Comparison of ENCODE assay signal across 40 cellular contexts in the genomic region with DNA sequence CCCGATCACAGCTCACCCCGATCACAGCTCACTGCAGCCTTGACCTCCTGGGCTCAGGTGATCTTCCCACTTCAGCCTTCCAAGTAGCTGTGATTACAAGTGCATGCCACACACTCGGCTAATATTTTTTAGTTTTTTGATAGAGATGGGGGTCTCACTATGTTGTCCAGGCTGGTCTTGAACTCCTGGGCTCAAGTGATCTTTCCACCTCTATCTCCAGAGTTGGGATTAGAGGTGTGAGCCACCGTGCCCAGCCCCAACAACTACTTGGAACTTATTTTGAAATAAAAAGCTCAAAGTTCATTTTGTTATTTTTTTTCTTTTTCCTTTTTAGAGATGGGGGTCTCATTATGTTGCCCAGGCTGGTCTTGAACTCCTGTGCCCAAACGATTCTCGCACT. TPM values are rescaled to one million over a fixed set of nuclear protein-coding genes. Genes with fewer than 3 reads are reported as not detected.
"Had no signal": no experiment of that assay in that cellular context is flagged by ENCODE, and none has a peak within 500 bp of the region (broad histone marks: within the 10 kb centered on the region; RNA-seq: fewer than 3 reads in every experiment).

No MANE protein-coding gene starts in this region.

- H3K9me3 ChIP-seq: adrenal gland, body of pancreas, breast epithelium had no signal

- H3K27ac Mint-ChIP-seq: activated B cell treated with CpG ODN at 0.5 μM for 24 hours; activated CD4-positive, alpha-beta memory T cell treated with anti-CD3 and anti-CD28 coated beads for 36 hours; activated CD4-positive, alpha-beta T cell treated with anti-CD3 and anti-CD28 coated beads, Interleukin-2, amount 10 ng/mL, durations not matched to agents 24 days and 14 days; activated CD8-positive, alpha-beta T cell treated with anti-CD3 and anti-CD28 coated beads for 36 hours; activated naive CD4-positive, alpha-beta T cell treated with anti-CD3 and anti-CD28 coated beads for 36 hours; activated naive CD4-positive, alpha-beta T cell treated with anti-CD3 and anti-CD28 coated beads, Interleukin-2, amount 50 U/mL, for 72 hours; activated naive CD8-positive, alpha-beta T cell treated with anti-CD3 and anti-CD28 coated beads for 36 hours; activated T-cell treated with anti-CD3 and anti-CD28 coated beads, Interleukin-2, amount 50 U/mL, for 72 hours; activated T-helper 1 cell treated with anti-CD3 and anti-CD28 coated beads, Interleukin-12 subunit alpha, Interleukin-12 subunit beta, Interleukin-2, Interleukin-4 antibody, amounts not matched to agents 30 ng/mL and 10 ng/mL and 1 ng/mL, durations not matched to agents 14 hours and 24 hours and 36 hours; activated T-helper 17 cell treated with anti-CD3 and anti-CD28 coated beads, Interleukin-2, amount 50 U/mL, for 72 hours; T-helper 1 cell treated with Interleukin-12 subunit alpha and Interleukin-12 subunit beta and Interleukin-4 antibody, amounts not matched to agents 30 μg/mL and 1 μg/mL, for 36 hours; T-helper 2 cell treated with Interferon-gamma antibody and Interleukin-4, amounts not matched to agents 5 μg/mL and 100 μg/mL, for 36 hours had no signal

- DNase-seq: activated B cell treated with CpG ODN at 0.5 μM for 24 hours; activated CD4-positive, alpha-beta memory T cell treated with anti-CD3 and anti-CD28 coated beads for 36 hours; activated CD4-positive, alpha-beta T cell treated with anti-CD3 and anti-CD28 coated beads for 4 hours; activated CD4-positive, alpha-beta T cell treated with anti-CD3 and anti-CD28 coated beads, Interleukin-2, amount 10 ng/mL, durations not matched to agents 24 days and 14 days; activated CD4-positive, alpha-beta T cell treated with anti-CD3 and anti-CD28 coated beads, Interleukin-2, amount 50 U/mL, for 1 hour; activated CD4-positive, alpha-beta T cell treated with anti-CD3 and anti-CD28 coated beads, Interleukin-2, amount 50 U/mL, for 4 hours; activated CD4-positive, CD25-positive, alpha-beta regulatory T cell treated with anti-CD3 and anti-CD28 coated beads, Interleukin-2, amount 50 U/mL, for 72 hours; activated CD8-positive, alpha-beta memory T cell treated with anti-CD3 and anti-CD28 coated beads, Interleukin-2, amount 50 U/mL, for 4 hours; activated CD8-positive, alpha-beta T cell treated with anti-CD3 and anti-CD28 coated beads for 36 hours; activated effector memory CD4-positive, alpha-beta T cell treated with anti-CD3 and anti-CD28 coated beads, Interleukin-2, amount 50 U/mL, for 16 hours; activated gamma-delta T cell treated with Interleukin-2 at 50 U/mL for 16 hours; activated naive CD4-positive, alpha-beta T cell; activated naive CD4-positive, alpha-beta T cell treated with anti-CD3 and anti-CD28 coated beads for 36 hours; activated naive CD4-positive, alpha-beta T cell treated with anti-CD3 and anti-CD28 coated beads, Interleukin-2, amount 50 U/mL, for 16 hours; activated naive CD8-positive, alpha-beta T cell treated with anti-CD3 and anti-CD28 coated beads for 36 hours; activated T-cell treated with anti-CD3 and anti-CD28 coated beads for 4 hours; activated T-cell treated with anti-CD3 and anti-CD28 coated beads, Interleukin-2, amount 50 U/mL, for 1 hour; activated T-cell treated with anti-CD3 and anti-CD28 coated beads, Interleukin-2, amount 50 U/mL, for 4 hours; activated T-cell treated with anti-CD3 and anti-CD28 coated beads, Interleukin-2, amount 50 U/mL, for 72 hours; adrenal gland; amniotic stem cell; body of pancreas; brain microvascular endothelial cell; central memory CD4-positive, alpha-beta T cell; T-helper 1 cell; T-helper 2 cell; T-helper 9 cell had no signal

- H3K9me3 Mint-ChIP-seq: activated B cell treated with CpG ODN at 0.5 μM for 24 hours; activated CD4-positive, alpha-beta memory T cell treated with anti-CD3 and anti-CD28 coated beads for 36 hours; activated CD4-positive, alpha-beta T cell treated with anti-CD3 and anti-CD28 coated beads, Interleukin-2, amount 10 ng/mL, durations not matched to agents 24 days and 14 days; activated CD8-positive, alpha-beta T cell treated with anti-CD3 and anti-CD28 coated beads for 36 hours; activated naive CD4-positive, alpha-beta T cell treated with anti-CD3 and anti-CD28 coated beads for 36 hours; activated naive CD8-positive, alpha-beta T cell treated with anti-CD3 and anti-CD28 coated beads for 36 hours; activated T-cell treated with anti-CD3 and anti-CD28 coated beads, Interleukin-2, amount 50 U/mL, for 4 hours; activated T-helper 1 cell treated with anti-CD3 and anti-CD28 coated beads, Interleukin-12 subunit alpha, Interleukin-12 subunit beta, Interleukin-2, Interleukin-4 antibody, amounts not matched to agents 30 ng/mL and 10 ng/mL and 1 ng/mL, durations not matched to agents 14 hours and 24 hours and 36 hours; activated T-helper 17 cell treated with anti-CD3 and anti-CD28 coated beads, Interleukin-2, amount 50 U/mL, for 72 hours; T-helper 1 cell treated with Interleukin-12 subunit alpha and Interleukin-12 subunit beta and Interleukin-4 antibody, amounts not matched to agents 30 μg/mL and 1 μg/mL, for 36 hours; T-helper 2 cell treated with Interferon-gamma antibody and Interleukin-4, amounts not matched to agents 5 μg/mL and 100 μg/mL, for 36 hours had no signal

- H3K4me1 Mint-ChIP-seq: activated B cell treated with CpG ODN at 0.5 μM for 24 hours; activated CD4-positive, alpha-beta T cell treated with anti-CD3 and anti-CD28 coated beads, Interleukin-2, amount 10 ng/mL, durations not matched to agents 24 days and 14 days; activated naive CD8-positive, alpha-beta T cell treated with anti-CD3 and anti-CD28 coated beads for 36 hours; activated T-helper 17 cell treated with anti-CD3 and anti-CD28 coated beads, Interleukin-2, amount 50 U/mL, for 72 hours had no signal

- H3K27me3 ChIP-seq: adrenal gland, body of pancreas, brain microvascular endothelial cell, breast epithelium had no signal

- ATAC-seq: activated CD8-positive, alpha-beta T cell treated with anti-CD3 and anti-CD28 coated beads for 36 hours; activated naive CD4-positive, alpha-beta T cell treated with anti-CD3 and anti-CD28 coated beads, Interleukin-2, amount 50 U/mL, for 72 hours; activated T-cell treated with anti-CD3 and anti-CD28 coated beads, Interleukin-2, amount 50 U/mL, for 4 hours; activated T-cell treated with anti-CD3 and anti-CD28 coated beads, Interleukin-2, amount 50 U/mL, for 72 hours; activated T-helper 17 cell treated with anti-CD3 and anti-CD28 coated beads, Interleukin-2, amount 50 U/mL, for 72 hours; body of pancreas had no signal

- H3K4me3 Mint-ChIP-seq: activated B cell treated with CpG ODN at 0.5 μM for 24 hours; activated CD4-positive, alpha-beta memory T cell treated with anti-CD3 and anti-CD28 coated beads for 36 hours; activated CD4-positive, alpha-beta T cell treated with anti-CD3 and anti-CD28 coated beads, Interleukin-2, amount 10 ng/mL, durations not matched to agents 24 days and 14 days; activated CD8-positive, alpha-beta T cell treated with anti-CD3 and anti-CD28 coated beads for 36 hours; activated naive CD4-positive, alpha-beta T cell treated with anti-CD3 and anti-CD28 coated beads for 36 hours; activated naive CD8-positive, alpha-beta T cell treated with anti-CD3 and anti-CD28 coated beads for 36 hours; activated T-cell treated with anti-CD3 and anti-CD28 coated beads, Interleukin-2, amount 50 U/mL, for 4 hours; activated T-cell treated with anti-CD3 and anti-CD28 coated beads, Interleukin-2, amount 50 U/mL, for 72 hours; activated T-helper 1 cell treated with anti-CD3 and anti-CD28 coated beads, Interleukin-12 subunit alpha, Interleukin-12 subunit beta, Interleukin-2, Interleukin-4 antibody, amounts not matched to agents 30 ng/mL and 10 ng/mL and 1 ng/mL, durations not matched to agents 14 hours and 24 hours and 36 hours; activated T-helper 17 cell treated with anti-CD3 and anti-CD28 coated beads, Interleukin-2, amount 50 U/mL, for 72 hours; T-helper 1 cell treated with Interleukin-12 subunit alpha and Interleukin-12 subunit beta and Interleukin-4 antibody, amounts not matched to agents 30 μg/mL and 1 μg/mL, for 36 hours; T-helper 2 cell treated with Interferon-gamma antibody and Interleukin-4, amounts not matched to agents 5 μg/mL and 100 μg/mL, for 36 hours had no signal

- H3K4me1 ChIP-seq: adrenal gland, body of pancreas, breast epithelium had no signal

- FAIRE-seq: astrocyte, TTC549 had no signal

- H3K4me3 ChIP-seq: adrenal gland, body of pancreas, breast epithelium had no signal

- H3K36me3 ChIP-seq: brain microvascular endothelial cell, breast epithelium had no signal

- H3K36me3 Mint-ChIP-seq: activated CD4-positive, alpha-beta memory T cell treated with anti-CD3 and anti-CD28 coated beads for 36 hours; activated naive CD4-positive, alpha-beta T cell treated with anti-CD3 and anti-CD28 coated beads, Interleukin-2, amount 50 U/mL, for 72 hours; activated naive CD8-positive, alpha-beta T cell treated with anti-CD3 and anti-CD28 coated beads for 36 hours had no signal

- H3K27ac ChIP-seq: adrenal gland, body of pancreas, brain microvascular endothelial cell, breast epithelium, VCaP had no signal

RNA-seq across cellular contexts. Expression of a gene that starts 56.2 kb away (rescaled TPM):
- total RNA-seq: activated B cell treated with CpG ODN at 0.5 μM for 24 hours; activated CD4-positive, alpha-beta memory T cell treated with anti-CD3 and anti-CD28 coated beads for 36 hours; activated CD4-positive, alpha-beta T cell treated with anti-CD3 and anti-CD28 coated beads, Interleukin-2, amount 10 ng/mL, durations not matched to agents 24 days and 14 days; activated CD8-positive, alpha-beta memory T cell treated with anti-CD3 and anti-CD28 coated beads for 36 hours; activated CD8-positive, alpha-beta T cell treated with anti-CD3 and anti-CD28 coated beads for 36 hours; activated naive CD4-positive, alpha-beta T cell treated with anti-CD3 and anti-CD28 coated beads for 36 hours; activated naive CD4-positive, alpha-beta T cell treated with anti-CD3 and anti-CD28 coated beads, Interleukin-2, amount 50 U/mL, for 72 hours; activated naive CD8-positive, alpha-beta T cell treated with anti-CD3 and anti-CD28 coated beads for 36 hours; activated T-cell treated with anti-CD3 and anti-CD28 coated beads, Interleukin-2, amount 50 U/mL, for 4 hours; activated T-cell treated with anti-CD3 and anti-CD28 coated beads, Interleukin-2, amount 50 U/mL, for 72 hours; activated T-helper 17 cell treated with anti-CD3 and anti-CD28 coated beads, Interleukin-2, amount 50 U/mL, for 72 hours; adrenal gland; aorta; astrocyte; body of pancreas; breast epithelium; cardiac septum; cerebellum had no signal
- polyA plus RNA-seq: adrenal gland, aorta had no signal
